Comparison of ENCODE assay signal across 18 cellular contexts in genomic region chr1:214541693-214542092, GRCh38. TPM values are rescaled to one million over a fixed set of nuclear protein-coding genes. Genes with fewer than 3 reads are reported as not detected.
DNase-seq lines count a peak whose midpoint lies in the region; ATAC-seq, FAIRE-seq and TF ChIP-seq lines count a peak whose summit lies in the region.
"Had no signal": no experiment of that assay in that cellular context is flagged by ENCODE, and none has a peak within 500 bp of the region (broad histone marks: within the 10 kb centered on the region; RNA-seq: fewer than 3 reads in every experiment).

No MANE protein-coding gene starts in this region.

- no peak overlapping the region for H3K4me3 Mint-ChIP-seq in nephron

- no peak for TF ChIP-seq CTCF in Loucy (conservative IDR thresholded peaks at IDR 0.05; ENCODE audit: low read length)
- TF ChIP-seq CTCF in endothelial cell of umbilical vein (IDR thresholded peaks at IDR 0.05; ENCODE audit: extremely low read depth in 1 of 2, insufficient read depth in 1 of 2, low read depth in 1 of 2, low read length in 2 of 2), result no peak
- no peak for TF ChIP-seq CTCF in nephron (IDR thresholded peaks at IDR 0.05; ENCODE audit: unreplicated experiment in 3 of 3)

- H3K9me2 ChIP-seq in Loucy (replicated peaks; ENCODE audit: low read depth, low read length), result no peaks in the 10 kb centered on the region

- H3K9me3 ChIP-seq in Loucy (ENCODE audit: insufficient read depth, low read depth, low read length) (no peaks in the 10 kb centered on the region), endothelial cell of umbilical vein (replicated peaks; ENCODE audit: control insufficient read depth, insufficient read depth, low read length) (no peaks in the 10 kb centered on the region), skeletal muscle tissue (ENCODE audit: control insufficient read depth in 3 of 3, low read length in 3 of 3) (no peaks in the 10 kb centered on the region)

- peaks cover 7% of the 10 kb centered on the region for H3K27me3 Mint-ChIP-seq in nephron (ENCODE audit: low read depth)

- H3K9ac ChIP-seq in Loucy (ENCODE audit: low read depth, low read length, poor library complexity, severe bottlenecking) (no peak overlapping the region), endothelial cell of umbilical vein (replicated peaks; ENCODE audit: extremely low read depth, insufficient read depth, low read length) (no peak overlapping the region), skeletal muscle tissue (ENCODE audit: low read depth in 1 of 3, low read length in 3 of 3) (no peak overlapping the region)

- peak overlapping the region in 2 of 3 experiments; percentile 4 to 58 for H3K27ac Mint-ChIP-seq in nephron

- POLR2A ChIA-PET in endothelial cell of umbilical vein (lab: Charles Lee), result interaction anchor here (1.9 kb wide), 1 partner anchor 10 kb away, joined by 6 read pairs; the partner anchor contains the start of gene PTPN14

- H3K4me1 Mint-ChIP-seq in nephron, result peaks cover 49% of the 10 kb centered on the region

- no peak overlapping the region for H2AFZ ChIP-seq in Loucy (ENCODE audit: low read length)
- H2AFZ ChIP-seq in endothelial cell of umbilical vein (ENCODE audit: low read depth, low read length), result no peak overlapping the region

- TF ChIP-seq POLR2A in endothelial cell of umbilical vein (IDR thresholded peaks at IDR 0.05; ENCODE audit: low read depth, low read length), result no peak

- intact Hi-C loops in endothelial cell of umbilical vein (cut with micrococcal nuclease), result no loop called here

- H3K4me1 ChIP-seq in Loucy (ENCODE audit: insufficient read depth, low read length, poor library complexity, severe bottlenecking), result peaks cover 56% of the 10 kb centered on the region
- H3K4me1 ChIP-seq in endothelial cell of umbilical vein (ENCODE audit: control insufficient read depth, extremely low read depth, insufficient read depth, low read length), result peaks cover 38% of the 10 kb centered on the region
- H3K4me1 ChIP-seq in skeletal muscle tissue (ENCODE audit: control insufficient read depth in 3 of 3, insufficient read depth in 3 of 3, low read length in 3 of 3), result peaks cover 44 to 59% (median 49%) of the 10 kb centered on the region in 3 donors

- peaks cover 7% of the 10 kb centered on the region for H3K36me3 Mint-ChIP-seq in nephron (ENCODE audit: low read depth)

- CTCF ChIA-PET in endothelial cell of umbilical vein (lab: Charles Lee), result interaction anchor here (1.0 to 2.3 kb wide), 4 partner anchors 43 to 153 kb away, joined by 3 to 7 read pairs (median 4); no protein-coding TSS in a partner anchor

- no peak for ATAC-seq in HG03025 (IDR thresholded peaks at IDR 0.05; ENCODE audit: low FRiP score, unreplicated experiment)
- ATAC-seq: K562 had no signal

- H3K27ac ChIP-seq in endothelial cell of umbilical vein (ENCODE audit: insufficient read depth, low read depth, low read length) (no peak overlapping the region), skeletal muscle tissue (ENCODE audit: low read depth, low read length) (peak overlapping the region; percentile 59)
- H3K27ac ChIP-seq: SK-N-MC had no signal

- H3K9me1 ChIP-seq in endothelial cell of umbilical vein (replicated peaks; ENCODE audit: control insufficient read depth, extremely low read depth, insufficient read depth, low read length), result no peaks in the 10 kb centered on the region

- no peaks in the 10 kb centered on the region for H3K9me3 Mint-ChIP-seq in nephron

- peak overlapping the region; percentile 5 for H3K4me2 ChIP-seq in Loucy (ENCODE audit: low read depth, low read length, poor library complexity, severe bottlenecking)
- H3K4me2 ChIP-seq in endothelial cell of umbilical vein (ENCODE audit: insufficient read depth, low read length), result no peak overlapping the region

- no peaks in the 10 kb centered on the region for H3F3A ChIP-seq in Loucy (ENCODE audit: low read depth)

- dilution Hi-C loops in endothelial cell of umbilical vein (cut with MboI; ENCODE audit: extremely low pct_ligation_motif_present, low sequenced_read_pairs), result loop anchor here (10.0 kb wide), 1 partner anchor 67 kb away; no protein-coding TSS in a partner anchor

- no TSS peak for BruUV-seq in endothelial cell of umbilical vein (replicated peaks; lab: Mats Ljungman, UMichigan)

- FAIRE-seq in endothelial cell of umbilical vein (lab: Jason Lieb, UNC), result no peak
- FAIRE-seq: H54, K562 had no signal

- no peaks in the 10 kb centered on the region for H3K36me3 ChIP-seq in Loucy (ENCODE audit: insufficient read depth, low read length)
- no peaks in the 10 kb centered on the region for H3K36me3 ChIP-seq in endothelial cell of umbilical vein (ENCODE audit: control insufficient read depth in 2 of 2, extremely low read depth in 1 of 2, insufficient read depth in 2 of 2, low read length in 2 of 2)
- H3K36me3 ChIP-seq in skeletal muscle tissue (ENCODE audit: control insufficient read depth in 3 of 3, insufficient read depth in 3 of 3, low read length in 3 of 3), result peaks cover 0 to 4% (median 0%) of the 10 kb centered on the region in 3 donors

- no peaks in the 10 kb centered on the region for H3K27me3 ChIP-seq in Loucy (ENCODE audit: insufficient read depth, low read length, poor library complexity, severe bottlenecking)
- no peaks in the 10 kb centered on the region for H3K27me3 ChIP-seq in endothelial cell of umbilical vein (ENCODE audit: control insufficient read depth in 2 of 2, insufficient read depth in 2 of 2, low read length in 2 of 2)
- H3K27me3 ChIP-seq in skeletal muscle tissue (ENCODE audit: control insufficient read depth in 3 of 3, insufficient read depth in 3 of 3, low read length in 3 of 3), result no peaks in the 10 kb centered on the region

- H3K4me3 ChIP-seq in Loucy (ENCODE audit: low read length, poor library complexity, severe bottlenecking), result no peak overlapping the region
- no peak overlapping the region for H3K4me3 ChIP-seq in endothelial cell of umbilical vein (replicated peaks in 1 of 3; ENCODE audit: insufficient read depth in 1 of 3, low read depth in 1 of 3, low read length in 3 of 3)
- H3K4me3 ChIP-seq in skeletal muscle tissue (ENCODE audit: low read length in 3 of 3), result no peak overlapping the region
- H3K4me3 ChIP-seq: K562, SK-N-MC had no signal

- H3K79me2 ChIP-seq in Loucy (ENCODE audit: insufficient read depth, low read length), result peaks cover 76% of the 10 kb centered on the region
- peaks cover 100% of the 10 kb centered on the region for H3K79me2 ChIP-seq in endothelial cell of umbilical vein (ENCODE audit: control insufficient read depth, insufficient read depth, low read length)

- H4K20me1 ChIP-seq in Loucy (ENCODE audit: insufficient read depth, low read length, poor library complexity, severe bottlenecking) (no peaks in the 10 kb centered on the region), endothelial cell of umbilical vein (replicated peaks; ENCODE audit: control insufficient read depth, extremely low read depth, insufficient read depth, low read length) (peaks cover 25% of the 10 kb centered on the region)

- DNase-seq in endothelial cell of umbilical vein (ENCODE audit: low read depth, low spot score), result peak; percentile 8
- DNase-seq in activated CD4-positive, CD25-positive, alpha-beta regulatory T cell treated with anti-CD3 and anti-CD28 coated beads, Interleukin-2, amount 50 U/mL, for 72 hours, result no peak
- no peak for DNase-seq in medulla oblongata (ENCODE audit: extremely low spot score)
- DNase-seq: ACHN, C1 segment of cervical spinal cord, DMS79, MV-4-11, NCI-H1436 treated with DMSO at 0.1 percent for 48 hours, NCI-H2029, SHP77 had no signal

TF ChIP-seq in endothelial cell of umbilical vein, 7 proteins besides CTCF, POLR2A, EP300 and RAD21:
- TF ChIP-seq FOS (IDR thresholded peaks at IDR 0.05; ENCODE audit: borderline replicate concordance, insufficient read depth, low read length) (no peak), JUN (IDR thresholded peaks at IDR 0.05; ENCODE audit: borderline replicate concordance, insufficient read depth, insufficient read length, low read depth) (no peak), MYC (IDR thresholded peaks at IDR 0.05; ENCODE audit: low read depth, low read length) (no peak), MAX (IDR thresholded peaks at IDR 0.05; ENCODE audit: insufficient read depth, insufficient read length) (no peak), POLR2AphosphoS5 (IDR thresholded peaks at IDR 0.05; ENCODE audit: insufficient read depth, low read depth, low read length) (no peak), EZH2 (IDR thresholded peaks at IDR 0.05; ENCODE audit: borderline replicate concordance, low read depth, low read length, severe bottlenecking) (no peak)
TF ChIP-seq in endothelial cell of umbilical vein: peak in this region for 0.

RNA-seq across cellular contexts. Expression of gene PTPN14, which starts 9.7 kb away (rescaled TPM):
- total RNA-seq in endothelial cell of umbilical vein (88.9 and 93.0 TPM in 2 replicates), skeletal muscle tissue (19.8 TPM)
- 18.5 and 23.1 TPM in 2 replicates for polyA plus RNA-seq in endothelial cell of umbilical vein
- 18.2 and 18.3 TPM in 2 replicates for polyA plus RNA-seq in endothelial cell of umbilical vein (2011; cell fraction: cytosol; rRNA removed)
- 35.6 and 36.4 TPM in 2 replicates for polyA plus RNA-seq in endothelial cell of umbilical vein (2011; cell fraction: nucleus; rRNA removed)
- 22.8 and 30.2 TPM in 2 replicates for polyA plus RNA-seq in endothelial cell of umbilical vein (2012)
- polyA minus RNA-seq in endothelial cell of umbilical vein, result 114 and 116 TPM in 2 replicates
- polyA minus RNA-seq in endothelial cell of umbilical vein (2011; cell fraction: cytosol; rRNA and poly(A)+ RNA removed), result 22.9 TPM
- 109 and 123 TPM in 2 replicates for polyA minus RNA-seq in endothelial cell of umbilical vein (2011; cell fraction: nucleus; rRNA and poly(A)+ RNA removed)
- total RNA-seq: OCI-LY7 had no signal
